4 cellular contexts compared by ENCODE assay signal in genomic region chr1:51610104-51610503, GRCh38.
TF ChIP-seq lines count a peak whose summit lies in the region.
"Not testable (repeated sequence)": the region's sequence is repeated elsewhere in the genome, so short reads cannot be mapped to it uniquely, and the experiment has no call there.

No MANE protein-coding gene starts in this region.

TF ChIP-seq in HEK293, 187 proteins besides CTCF, POLR2A, EP300 and RAD21:
- TF ChIP-seq ZNF121 (tag by site-specific recombination; IDR thresholded peaks at IDR 0.05) = peak; percentile 86

TF ChIP-seq in WTC11, 78 proteins besides CTCF, POLR2A, EP300 and RAD21:
- TF ChIP-seq ZNF121 (CRISPR knock-in tag; IDR thresholded peaks at IDR 0.05) = 0 out of 2 replicates have a peak, but pooled peaks have one; percentile 24

TF ChIP-seq in K562, 482 proteins besides CTCF, POLR2A, EP300 and RAD21:
- peak in 1 of 2 experiments; percentile 22; a peak in 1 of 4 replicates for TF ChIP-seq HDAC1 (IDR thresholded peaks at IDR 0.05)
- TF ChIP-seq KDM1A (IDR thresholded peaks at IDR 0.05) = 0 out of 4 replicates have a peak, but pooled peaks of 1 of the 2 experiments have one; percentile 10
- peak; percentile 82; the same call in 1 of the 2 replicates for TF ChIP-seq FOXP1 (CRISPR knock-in tag; IDR thresholded peaks at IDR 0.05)
- TF ChIP-seq ZNF121 (CRISPR knock-in tag; conservative IDR thresholded peaks at IDR 0.05) = peak; percentile 84
- TF ChIP-seq BCOR (IDR thresholded peaks at IDR 0.05) = 0 out of 2 replicates have a peak, but pooled peaks have one; percentile 31
- TF ChIP-seq CEBPB (tag; IDR thresholded peaks at IDR 0.05) = peak; percentile 48; the same call in 1 of the 2 replicates
- TF ChIP-seq, protein P1, sequence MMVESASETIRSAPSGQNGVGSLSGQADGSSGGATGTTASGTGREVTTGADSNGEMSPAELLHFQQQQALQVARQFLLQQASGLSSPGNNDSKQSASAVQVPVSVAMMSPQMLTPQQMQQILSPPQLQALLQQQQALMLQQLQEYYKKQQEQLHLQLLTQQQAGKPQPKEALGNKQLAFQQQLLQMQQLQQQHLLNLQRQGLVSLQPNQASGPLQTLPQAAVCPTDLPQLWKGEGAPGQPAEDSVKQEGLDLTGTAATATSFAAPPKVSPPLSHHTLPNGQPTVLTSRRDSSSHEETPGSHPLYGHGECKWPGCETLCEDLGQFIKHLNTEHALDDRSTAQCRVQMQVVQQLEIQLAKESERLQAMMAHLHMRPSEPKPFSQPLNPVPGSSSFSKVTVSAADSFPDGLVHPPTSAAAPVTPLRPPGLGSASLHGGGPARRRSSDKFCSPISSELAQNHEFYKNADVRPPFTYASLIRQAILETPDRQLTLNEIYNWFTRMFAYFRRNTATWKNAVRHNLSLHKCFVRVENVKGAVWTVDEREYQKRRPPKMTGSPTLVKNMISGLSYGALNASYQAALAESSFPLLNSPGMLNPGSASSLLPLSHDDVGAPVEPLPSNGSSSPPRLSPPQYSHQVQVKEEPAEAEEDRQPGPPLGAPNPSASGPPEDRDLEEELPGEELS (CRISPR knock-in tag; IDR thresholded peaks at IDR 0.05; ENCODE audit: borderline replicate concordance) = peak; percentile 90; the same call in 1 of the 2 replicates

TF ChIP-seq in HepG2, 621 proteins besides CTCF, POLR2A, EP300 and RAD21:
- TF ChIP-seq FOXP1 (IDR thresholded peaks at IDR 0.05) (peak; percentile 80), ZNF121 (CRISPR knock-in tag; IDR thresholded peaks at IDR 0.05) (peak; percentile 82)
- TF ChIP-seq FOXP1 (CRISPR knock-in tag; IDR thresholded peaks at IDR 0.05) = not testable (repeated sequence)
